1 cellular context compared by ENCODE assay signal in genomic region chr17:41813699-41814124, GRCh38.
TF ChIP-seq lines count a peak whose summit lies in the region.

No MANE protein-coding gene starts in this region.

TF ChIP-seq in endothelial cell of umbilical vein, 7 proteins besides CTCF, POLR2A, EP300 and RAD21:
- TF ChIP-seq EZH2 (IDR thresholded peaks at IDR 0.05; ENCODE audit: borderline replicate concordance, low read depth, low read length, severe bottlenecking) = no peak
- no peak for TF ChIP-seq MYC (IDR thresholded peaks at IDR 0.05; ENCODE audit: low read depth, low read length)
- no peak for TF ChIP-seq FOS (IDR thresholded peaks at IDR 0.05; ENCODE audit: borderline replicate concordance, insufficient read depth, low read length)
- TF ChIP-seq JUN (IDR thresholded peaks at IDR 0.05; ENCODE audit: borderline replicate concordance, insufficient read depth, insufficient read length, low read depth) = no peak
- no peak for TF ChIP-seq GATA2 (IDR thresholded peaks at IDR 0.05; ENCODE audit: insufficient read depth, insufficient read length, low read depth, low read length)
- TF ChIP-seq MAX (IDR thresholded peaks at IDR 0.05; ENCODE audit: insufficient read depth, insufficient read length) = no peak
- TF ChIP-seq POLR2AphosphoS5 (IDR thresholded peaks at IDR 0.05; ENCODE audit: insufficient read depth, low read depth, low read length) = no peak
